Comparison of ENCODE assay signal across 1 cellular context in genomic region chr15:46344115-46344749, GRCh38.
TF ChIP-seq lines count a peak whose summit lies in the region.

No MANE protein-coding gene starts in this region.

TF ChIP-seq in WTC11, 78 proteins besides CTCF, POLR2A, EP300 and RAD21 (continued from another document):
- TF ChIP-seq RORB (CRISPR knock-in tag; IDR thresholded peaks at IDR 0.05) (no peak), ZNF281 (CRISPR knock-in tag; IDR thresholded peaks at IDR 0.05) (no peak), IRF2 (CRISPR knock-in tag; IDR thresholded peaks at IDR 0.05; ENCODE audit: borderline replicate concordance, low read depth) (no peak), CREB1 (CRISPR knock-in tag; IDR thresholded peaks at IDR 0.05) (no peak)
- TF ChIP-seq, protein P1, sequence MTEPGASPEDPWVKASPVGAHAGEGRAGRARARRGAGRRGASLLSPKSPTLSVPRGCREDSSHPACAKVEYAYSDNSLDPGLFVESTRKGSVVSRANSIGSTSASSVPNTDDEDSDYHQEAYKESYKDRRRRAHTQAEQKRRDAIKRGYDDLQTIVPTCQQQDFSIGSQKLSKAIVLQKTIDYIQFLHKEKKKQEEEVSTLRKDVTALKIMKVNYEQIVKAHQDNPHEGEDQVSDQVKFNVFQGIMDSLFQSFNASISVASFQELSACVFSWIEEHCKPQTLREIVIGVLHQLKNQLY (CRISPR knock-in tag; IDR thresholded peaks at IDR 0.05), result no peak
- TF ChIP-seq, protein P2, sequence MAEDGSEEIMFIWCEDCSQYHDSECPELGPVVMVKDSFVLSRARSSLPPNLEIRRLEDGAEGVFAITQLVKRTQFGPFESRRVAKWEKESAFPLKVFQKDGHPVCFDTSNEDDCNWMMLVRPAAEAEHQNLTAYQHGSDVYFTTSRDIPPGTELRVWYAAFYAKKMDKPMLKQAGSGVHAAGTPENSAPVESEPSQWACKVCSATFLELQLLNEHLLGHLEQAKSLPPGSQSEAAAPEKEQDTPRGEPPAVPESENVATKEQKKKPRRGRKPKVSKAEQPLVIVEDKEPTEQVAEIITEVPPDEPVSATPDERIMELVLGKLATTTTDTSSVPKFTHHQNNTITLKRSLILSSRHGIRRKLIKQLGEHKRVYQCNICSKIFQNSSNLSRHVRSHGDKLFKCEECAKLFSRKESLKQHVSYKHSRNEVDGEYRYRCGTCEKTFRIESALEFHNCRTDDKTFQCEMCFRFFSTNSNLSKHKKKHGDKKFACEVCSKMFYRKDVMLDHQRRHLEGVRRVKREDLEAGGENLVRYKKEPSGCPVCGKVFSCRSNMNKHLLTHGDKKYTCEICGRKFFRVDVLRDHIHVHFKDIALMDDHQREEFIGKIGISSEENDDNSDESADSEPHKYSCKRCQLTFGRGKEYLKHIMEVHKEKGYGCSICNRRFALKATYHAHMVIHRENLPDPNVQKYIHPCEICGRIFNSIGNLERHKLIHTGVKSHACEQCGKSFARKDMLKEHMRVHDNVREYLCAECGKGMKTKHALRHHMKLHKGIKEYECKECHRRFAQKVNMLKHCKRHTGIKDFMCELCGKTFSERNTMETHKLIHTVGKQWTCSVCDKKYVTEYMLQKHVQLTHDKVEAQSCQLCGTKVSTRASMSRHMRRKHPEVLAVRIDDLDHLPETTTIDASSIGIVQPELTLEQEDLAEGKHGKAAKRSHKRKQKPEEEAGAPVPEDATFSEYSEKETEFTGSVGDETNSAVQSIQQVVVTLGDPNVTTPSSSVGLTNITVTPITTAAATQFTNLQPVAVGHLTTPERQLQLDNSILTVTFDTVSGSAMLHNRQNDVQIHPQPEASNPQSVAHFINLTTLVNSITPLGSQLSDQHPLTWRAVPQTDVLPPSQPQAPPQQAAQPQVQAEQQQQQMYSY (CRISPR knock-in tag; IDR thresholded peaks at IDR 0.05), result no peak
